ENCODE assay signal across 8 cellular contexts in the genomic region with DNA sequence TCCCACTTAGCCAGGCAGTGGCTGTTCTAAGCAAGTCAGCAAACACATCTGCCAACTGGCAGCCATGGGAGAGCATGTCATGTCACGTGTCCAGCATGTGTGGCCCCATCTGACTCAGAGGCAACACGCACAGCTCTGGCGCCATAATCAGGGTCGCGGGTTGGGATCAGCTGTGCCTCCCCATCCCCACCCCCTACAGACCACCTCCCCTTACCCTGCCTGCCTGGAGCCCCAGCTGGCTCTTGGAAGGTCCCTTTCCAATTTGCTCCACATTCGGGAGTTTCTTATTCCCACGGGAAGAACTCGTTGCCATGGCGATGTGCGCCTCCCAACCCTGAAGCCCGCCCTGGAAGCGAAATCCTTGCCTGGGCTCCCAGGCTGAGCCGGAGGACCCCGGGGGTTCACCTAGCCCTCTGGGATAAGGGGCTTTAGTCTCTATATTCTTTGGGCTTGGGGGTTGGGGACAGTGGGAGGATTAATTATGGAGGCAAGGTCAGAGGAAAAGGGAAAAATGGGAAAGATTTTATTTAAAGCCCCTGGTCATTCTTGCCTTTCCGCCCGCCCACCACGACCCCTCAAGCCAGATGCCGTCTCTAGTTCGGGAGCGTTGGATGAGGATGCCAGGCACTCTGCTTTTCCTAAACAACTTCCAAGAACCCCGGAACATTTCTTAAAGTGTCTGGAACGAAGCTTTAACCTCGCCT.
A peak's percentile ranks its signal among the peaks of the same experiment; 100 is the strongest.
DNase-seq lines count a peak whose midpoint lies in the region; ATAC-seq, FAIRE-seq and TF ChIP-seq lines count a peak whose summit lies in the region.

No MANE protein-coding gene starts in this region.

- no peak for ATAC-seq in K562

- no peaks in the 10 kb centered on the region for H4K20me1 ChIP-seq in K562 (replicated peaks; ENCODE audit: control insufficient read depth, insufficient read depth, low read length)

- 60% methylated on average over 20 of the region's 23 CpGs for WGBS in K562 (ENCODE audit: insufficient coverage, low coverage, missing lambda C conversion rate)

- H3K4me3 ChIP-seq in K562, result peak overlapping the region; percentile 38
- peak overlapping the region; percentile 75 for H3K4me3 ChIP-seq in iPS-15b (ENCODE audit: low read depth, low read length)

- no peak for TF ChIP-seq CTCF in K562 (IDR thresholded peaks at IDR 0.05 in 2 of 3, conservative IDR thresholded peaks at IDR 0.05 in 1 of 3; ENCODE audit: insufficient read depth in 2 of 3, low read depth in 1 of 3, low read length in 3 of 3)

- peak; percentile 84 for DNase-seq in ELR (ENCODE audit: low read depth)
- peak; percentile 54 for DNase-seq in NCI-H146 (lab: John Stamatoyannopoulos, UW)
- DNase-seq in K562 (ENCODE audit: extremely low read depth in 1 of 4, low spot score in 3 of 4), result no peak
- peak; percentile 63 for DNase-seq in putamen (ENCODE audit: low spot score)
- no peak for DNase-seq in SKM-1 (lab: John Stamatoyannopoulos, UW; ENCODE audit: unreplicated experiment)
- no peak for DNase-seq in HEK293T (ENCODE audit: extremely low spot score)
- DNase-seq in GDM1 (lab: John Stamatoyannopoulos, UW), result no peak

- CTCF ChIA-PET in K562 (lab: Yijun Ruan, JAX; ENCODE audit: low intra/inter-chr PET ratio), result no interaction called here
- CTCF ChIA-PET in HEK293T (lab: Yijun Ruan, JAX), result interaction anchor here (0.6 kb wide), 1 partner anchor 27 kb away, joined by 3 read pairs; no protein-coding TSS in a partner anchor

- no peak for TF ChIP-seq EP300 in K562 (IDR thresholded peaks at IDR 0.05; ENCODE audit: low read length)

- H3K9me1 ChIP-seq in K562 (ENCODE audit: control insufficient read depth, insufficient read depth, low read length), result no peaks in the 10 kb centered on the region

- H3K36me3 ChIP-seq in K562 (ENCODE audit: control insufficient read depth, insufficient read depth, low read length) (no peaks in the 10 kb centered on the region), iPS-15b (ENCODE audit: control insufficient read depth, insufficient read depth, low read length) (no peaks in the 10 kb centered on the region)

- no peak overlapping the region for H3K27ac ChIP-seq in K562 (ENCODE audit: extremely low read depth, low read depth, low read length)

- no peak for FAIRE-seq in K562 (lab: Jason Lieb, UNC)

- POLR2A ChIA-PET in K562 (lab: Yijun Ruan, JAX) (interaction anchor here (0.7 kb wide), 1 partner anchor 359 kb away, joined by 3 read pairs; no protein-coding TSS in a partner anchor), HEK293T (lab: Yijun Ruan, JAX) (interaction anchor here (1.0 to 2.2 kb wide), 6 partner anchors 8 to 818 kb away, joined by 3 to 8 read pairs (median 6); no protein-coding TSS in a partner anchor)

- peak overlapping the region; percentile 91 for H2AFZ ChIP-seq in K562 (ENCODE audit: low read depth, low read length)

- TF ChIP-seq RAD21 in K562 (CRISPR knock-in tag; conservative IDR thresholded peaks at IDR 0.05 in 1 of 2, IDR thresholded peaks at IDR 0.05 in 1 of 2), result no peak

- no peak for TF ChIP-seq POLR2A in K562 (conservative IDR thresholded peaks at IDR 0.05)

- peaks cover 0 to 13% of the 10 kb centered on the region in 2 experiments; a peak in 3 of 5 replicates for H3K4me1 ChIP-seq in K562 (replicated peaks in 1 of 2; ENCODE audit: control insufficient read depth in 2 of 2, insufficient read depth in 2 of 2, low read length in 2 of 2)
- peaks cover 2% of the 10 kb centered on the region for H3K4me1 ChIP-seq in iPS-15b (ENCODE audit: control insufficient read depth, insufficient read depth, low read length)

- intact Hi-C loops in K562 (cut with micrococcal nuclease), result no loop called here

- H3K9me3 ChIP-seq in K562 (replicated peaks; ENCODE audit: control insufficient read depth, insufficient read depth, low read depth, low read length), result no peaks in the 10 kb centered on the region; the same call in 1 of the 2 replicates
- no peaks in the 10 kb centered on the region for H3K9me3 ChIP-seq in iPS-15b (ENCODE audit: control insufficient read depth, insufficient read depth, low read length)

- H3K4me2 ChIP-seq in K562 (ENCODE audit: insufficient read depth, low read length), result peak overlapping the region; percentile 74

- H3K27me3 ChIP-seq in K562 (ENCODE audit: control insufficient read depth in 2 of 2, insufficient read depth in 2 of 2, low read length in 2 of 2) (no peaks in the 10 kb centered on the region), iPS-15b (ENCODE audit: control insufficient read depth, insufficient read depth, low read length) (peaks cover 11% of the 10 kb centered on the region)

- in situ Hi-C loops in K562 (cut with MboI), result no loop called here

- H3K79me2 ChIP-seq in K562 (ENCODE audit: control insufficient read depth, insufficient read depth, low read length), result no peaks in the 10 kb centered on the region

- no TSS peak for BruUV-seq in K562 (replicated peaks; lab: Mats Ljungman, UMichigan)

- H3K9ac ChIP-seq in K562 (ENCODE audit: insufficient read depth in 1 of 2, low read depth in 2 of 2, low read length in 2 of 2) (peak overlapping the region in 1 of 2 experiments; percentile 82; a peak in 2 of 4 replicates), iPS-15b (ENCODE audit: low read depth, low read length) (peak overlapping the region; percentile 47)

TF ChIP-seq in K562, 482 proteins besides CTCF, POLR2A, EP300 and RAD21 (continues in another document):
- TF ChIP-seq ZNF224 (CRISPR knock-in tag; IDR thresholded peaks at IDR 0.05), result no peak
- TF ChIP-seq NCOA2 (IDR thresholded peaks at IDR 0.05; ENCODE audit: partially characterized antibody in 2 of 2), result no peak
- no peak for TF ChIP-seq TAF7 (tag; IDR thresholded peaks at IDR 0.05)

TF ChIP-seq in HEK293T, 16 proteins besides CTCF, POLR2A, EP300 and RAD21:
- TF ChIP-seq, protein P1, sequence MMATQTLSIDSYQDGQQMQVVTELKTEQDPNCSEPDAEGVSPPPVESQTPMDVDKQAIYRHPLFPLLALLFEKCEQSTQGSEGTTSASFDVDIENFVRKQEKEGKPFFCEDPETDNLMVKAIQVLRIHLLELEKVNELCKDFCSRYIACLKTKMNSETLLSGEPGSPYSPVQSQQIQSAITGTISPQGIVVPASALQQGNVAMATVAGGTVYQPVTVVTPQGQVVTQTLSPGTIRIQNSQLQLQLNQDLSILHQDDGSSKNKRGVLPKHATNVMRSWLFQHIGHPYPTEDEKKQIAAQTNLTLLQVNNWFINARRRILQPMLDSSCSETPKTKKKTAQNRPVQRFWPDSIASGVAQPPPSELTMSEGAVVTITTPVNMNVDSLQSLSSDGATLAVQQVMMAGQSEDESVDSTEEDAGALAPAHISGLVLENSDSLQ (IDR thresholded peaks at IDR 0.05), result no peak

Comparison
In these comparisons a context has a peak if more than half of its experiments do, and no peak if none do; other contexts are left out.
1. DNase-seq: peak in ELR (single experiment), NCI-H146 (single experiment) and putamen (single experiment); none in K562 (0 of 4), SKM-1 (single experiment), HEK293T (single experiment) and GDM1 (single experiment).